Comparison of ENCODE assay signal across 11 cellular contexts in genomic region chr3:126997455-126998038, GRCh38.
"Had no signal": no experiment of that assay in that cellular context is flagged by ENCODE, and none has a peak within 500 bp of the region (broad histone marks: within the 10 kb centered on the region; RNA-seq: fewer than 3 reads in every experiment).

No MANE protein-coding gene starts in this region.

- H3K36me3 ChIP-seq: thyroid gland, vagina had no signal

- H3K4me3 Mint-ChIP-seq: activated naive CD8-positive, alpha-beta T cell treated with anti-CD3 and anti-CD28 coated beads for 36 hours; memory B cell; natural killer cell treated with Interleukin-12 subunit alpha and Interleukin-12 subunit beta and Interleukin-15 and Interleukin-18, amount 100 ng/mL, for 72 hours; T-helper 17 cell had no signal

- H3K27me3 Mint-ChIP-seq: activated naive CD8-positive, alpha-beta T cell treated with anti-CD3 and anti-CD28 coated beads for 36 hours; memory B cell; natural killer cell treated with Interleukin-12 subunit alpha and Interleukin-12 subunit beta and Interleukin-15 and Interleukin-18, amount 100 ng/mL, for 72 hours; T-helper 17 cell had no signal

- ATAC-seq: foreskin keratinocyte; left lobe of liver; natural killer cell treated with Interleukin-12 subunit alpha and Interleukin-12 subunit beta and Interleukin-15 and Interleukin-18, amount 100 ng/mL, for 72 hours; T-helper 17 cell had no signal

- H3K27ac Mint-ChIP-seq: activated naive CD8-positive, alpha-beta T cell treated with anti-CD3 and anti-CD28 coated beads for 36 hours; memory B cell; natural killer cell treated with Interleukin-12 subunit alpha and Interleukin-12 subunit beta and Interleukin-15 and Interleukin-18, amount 100 ng/mL, for 72 hours; T-helper 17 cell had no signal

- H3K27ac ChIP-seq: foreskin keratinocyte, thyroid gland, vagina had no signal

- H3K9me3 ChIP-seq: thyroid gland, vagina had no signal

- H3K9me3 Mint-ChIP-seq: activated naive CD8-positive, alpha-beta T cell treated with anti-CD3 and anti-CD28 coated beads for 36 hours; memory B cell; natural killer cell treated with Interleukin-12 subunit alpha and Interleukin-12 subunit beta and Interleukin-15 and Interleukin-18, amount 100 ng/mL, for 72 hours had no signal

- DNase-seq: activated CD4-positive, alpha-beta T cell treated with anti-CD3 and anti-CD28 coated beads, Interleukin-2, amount 50 U/mL, for 1 hour; activated effector memory CD4-positive, alpha-beta T cell treated with Interleukin-2 at 50 U/mL for 16 hours; activated naive CD8-positive, alpha-beta T cell treated with anti-CD3 and anti-CD28 coated beads for 36 hours; foreskin keratinocyte; head of caudate nucleus; T-helper 17 cell; thyroid gland had no signal

- H3K36me3 Mint-ChIP-seq: activated naive CD8-positive, alpha-beta T cell treated with anti-CD3 and anti-CD28 coated beads for 36 hours; natural killer cell treated with Interleukin-12 subunit alpha and Interleukin-12 subunit beta and Interleukin-15 and Interleukin-18, amount 100 ng/mL, for 72 hours had no signal

- H3K27me3 ChIP-seq: foreskin keratinocyte, thyroid gland, vagina had no signal

- H3K4me1 ChIP-seq: foreskin keratinocyte had no signal

- H3K4me3 ChIP-seq: thyroid gland, vagina had no signal
